27 cellular contexts compared by ENCODE assay signal in genomic region chr14:70292716-70293115, GRCh38.
"Had no signal": no experiment of that assay in that cellular context is flagged by ENCODE, and none has a peak within 500 bp of the region (broad histone marks: within the 10 kb centered on the region; RNA-seq: fewer than 3 reads in every experiment).

No MANE protein-coding gene starts in this region.

- H3K36me3 ChIP-seq: ascending aorta, cardiac muscle cell had no signal

- H3K27me3 ChIP-seq: ascending aorta, cardiac muscle cell had no signal

- H3K4me2 ChIP-seq: PC-9 had no signal

- H3K27ac ChIP-seq: ascending aorta, cardiac muscle cell, PC-9 had no signal

- H3K4me3 Mint-ChIP-seq: activated CD4-positive, alpha-beta memory T cell treated with anti-CD3 and anti-CD28 coated beads for 36 hours; activated CD4-positive, alpha-beta T cell treated with anti-CD3 and anti-CD28 coated beads for 36 hours; activated CD4-positive, alpha-beta T cell treated with anti-CD3 and anti-CD28 coated beads, Interleukin-2, amount 10 ng/mL, durations not matched to agents 7 days and 5 days; activated naive CD8-positive, alpha-beta T cell treated with anti-CD3 and anti-CD28 coated beads for 36 hours had no signal

- DNase-seq: activated CD4-positive, alpha-beta memory T cell treated with anti-CD3 and anti-CD28 coated beads for 36 hours; activated CD4-positive, alpha-beta T cell treated with anti-CD3 and anti-CD28 coated beads for 36 hours; activated CD4-positive, alpha-beta T cell treated with anti-CD3 and anti-CD28 coated beads, Interleukin-2, amount 10 ng/mL, durations not matched to agents 7 days and 5 days; activated CD8-positive, alpha-beta memory T cell treated with anti-CD3 and anti-CD28 coated beads, Interleukin-2, amount 50 U/mL, for 4 hours; activated effector memory CD4-positive, alpha-beta T cell treated with anti-CD3 and anti-CD28 coated beads, Interleukin-2, amount 50 U/mL, for 16 hours; activated naive CD4-positive, alpha-beta T cell; activated naive CD4-positive, alpha-beta T cell treated with anti-CD3 and anti-CD28 coated beads, Interleukin-2, amount 50 U/mL, for 16 hours; activated naive CD8-positive, alpha-beta T cell treated with anti-CD3 and anti-CD28 coated beads for 36 hours; activated T-cell treated with anti-CD3 and anti-CD28 coated beads, Interleukin-2, amount 50 U/mL, for 48 hours; amygdala; NCI-H1092 treated with DMSO at 0.1 percent for 48 hours; NCI-H1417; NCI-H146; NCI-H187; NCI-H2029 treated with DMSO at 0.1 percent for 48 hours; NCI-H2107; NCI-H2171; NCI-H510A; NCI-H526; NCI-H748 treated with DMSO at 0.1 percent for 48 hours; PC-9; Right ventricle myocardium superior; T1000 had no signal

- H3K9me3 Mint-ChIP-seq: activated CD4-positive, alpha-beta memory T cell treated with anti-CD3 and anti-CD28 coated beads for 36 hours; activated CD4-positive, alpha-beta T cell treated with anti-CD3 and anti-CD28 coated beads, Interleukin-2, amount 10 ng/mL, durations not matched to agents 7 days and 5 days; activated naive CD8-positive, alpha-beta T cell treated with anti-CD3 and anti-CD28 coated beads for 36 hours had no signal

- H3K27ac Mint-ChIP-seq: activated CD4-positive, alpha-beta memory T cell treated with anti-CD3 and anti-CD28 coated beads for 36 hours; activated CD4-positive, alpha-beta T cell treated with anti-CD3 and anti-CD28 coated beads for 36 hours; activated CD4-positive, alpha-beta T cell treated with anti-CD3 and anti-CD28 coated beads, Interleukin-2, amount 10 ng/mL, durations not matched to agents 7 days and 5 days; activated naive CD8-positive, alpha-beta T cell treated with anti-CD3 and anti-CD28 coated beads for 36 hours had no signal

- ATAC-seq: activated CD4-positive, alpha-beta T cell treated with anti-CD3 and anti-CD28 coated beads for 36 hours; activated CD4-positive, CD25-positive, alpha-beta regulatory T cell treated with anti-CD3 and anti-CD28 coated beads, Interleukin-2, amount 50 U/mL, for 24 hours had no signal

- H3K9me3 ChIP-seq: ascending aorta had no signal

- H3K27me3 Mint-ChIP-seq: activated naive CD8-positive, alpha-beta T cell treated with anti-CD3 and anti-CD28 coated beads for 36 hours had no signal

- FAIRE-seq: TTC549 had no signal

- H3K4me1 ChIP-seq: ascending aorta had no signal

- H2AFZ ChIP-seq: PC-9 had no signal

- H3K36me3 Mint-ChIP-seq: activated CD4-positive, alpha-beta memory T cell treated with anti-CD3 and anti-CD28 coated beads for 36 hours; activated naive CD8-positive, alpha-beta T cell treated with anti-CD3 and anti-CD28 coated beads for 36 hours had no signal

- H3K4me3 ChIP-seq: ascending aorta, cardiac muscle cell, PC-9 had no signal
